15 cellular contexts compared by ENCODE assay signal in the genomic region with DNA sequence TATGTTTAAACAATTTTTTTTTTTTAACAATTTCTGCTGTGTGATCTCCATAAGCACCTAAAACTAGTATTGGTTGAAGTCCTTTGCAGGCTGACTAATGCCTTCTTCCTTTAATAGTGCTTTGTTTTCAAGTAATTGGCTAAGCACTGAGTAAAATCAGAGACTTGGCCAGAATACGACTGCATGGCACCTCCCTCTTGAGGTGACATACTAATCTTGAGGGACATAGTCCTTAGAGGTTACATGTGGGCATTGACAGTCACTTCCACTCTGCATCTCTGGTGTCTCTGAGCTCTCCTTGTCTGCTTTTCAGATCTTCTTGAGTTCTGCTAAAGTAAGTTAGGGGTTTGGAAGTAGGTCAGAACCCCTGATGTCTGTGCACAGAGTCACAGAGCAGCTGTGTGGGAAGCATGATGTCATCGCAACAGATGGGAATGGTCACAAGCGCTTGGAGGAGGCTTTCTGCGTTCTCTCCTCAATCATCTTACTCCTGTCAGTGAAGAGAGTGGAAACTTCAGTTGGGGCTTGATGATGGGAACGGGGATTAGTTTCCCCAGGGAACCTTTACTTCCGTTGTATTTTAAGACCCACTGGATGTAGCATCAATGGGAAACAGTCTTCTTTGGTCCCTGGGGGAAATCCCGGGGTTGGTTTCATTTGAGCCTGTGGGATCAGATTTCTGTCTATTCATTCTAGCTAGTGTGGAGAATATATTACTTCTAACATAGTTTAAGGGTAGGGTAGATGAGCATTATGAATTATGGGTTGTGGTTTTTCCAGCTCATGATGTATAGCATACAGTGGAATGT.
DNase-seq lines count a peak whose midpoint lies in the region; ATAC-seq, FAIRE-seq and TF ChIP-seq lines count a peak whose summit lies in the region.
"Had no signal": no experiment of that assay in that cellular context is flagged by ENCODE, and none has a peak within 500 bp of the region (broad histone marks: within the 10 kb centered on the region; RNA-seq: fewer than 3 reads in every experiment).

No MANE protein-coding gene starts in this region.

- TF ChIP-seq RAD21 in HepG2 (CRISPR knock-in tag; IDR thresholded peaks at IDR 0.05): no peak

- no peak for TF ChIP-seq EP300 in HepG2 (IDR thresholded peaks at IDR 0.05; ENCODE audit: low read depth in 2 of 2, low read length in 2 of 2)
- TF ChIP-seq EP300 in HepG2 (CRISPR knock-in tag; IDR thresholded peaks at IDR 0.05; ENCODE audit: borderline replicate concordance): no peak

- BruUV-seq in HepG2 (replicated peaks; lab: Mats Ljungman, UMichigan): no TSS peak

- H4K20me1 ChIP-seq in HepG2 (ENCODE audit: insufficient read depth, low read length) (no peaks in the 10 kb centered on the region), keratinocyte (ENCODE audit: control insufficient read depth, extremely low read depth, insufficient read depth, low read length) (no peaks in the 10 kb centered on the region)

- ATAC-seq in HepG2: no peak
- no peak for ATAC-seq in right lobe of liver
- no peak for ATAC-seq in GM18519 (IDR thresholded peaks at IDR 0.05; ENCODE audit: low FRiP score, unreplicated experiment)
- ATAC-seq: activated T-cell treated with anti-CD3 and anti-CD28 coated beads, Interleukin-2, amount 50 U/mL, for 4 hours had no signal

- no peaks in the 10 kb centered on the region for H3K27me3 ChIP-seq in HepG2 (ENCODE audit: control insufficient read depth in 1 of 2, insufficient read depth in 2 of 2, low read length in 2 of 2)
- H3K27me3 ChIP-seq in right lobe of liver: no peaks in the 10 kb centered on the region
- H3K27me3 ChIP-seq in keratinocyte (ENCODE audit: control insufficient read depth, extremely low read depth, insufficient read depth, low read length): no peaks in the 10 kb centered on the region
- H3K27me3 ChIP-seq in uterus: no peaks in the 10 kb centered on the region
- H3K27me3 ChIP-seq: transverse colon had no signal

- TF ChIP-seq CTCF in HepG2 (CRISPR knock-in tag; IDR thresholded peaks at IDR 0.05) (no peak), right lobe of liver (IDR thresholded peaks at IDR 0.05) (no peak), astrocyte of the spinal cord (IDR thresholded peaks at IDR 0.05; ENCODE audit: low read depth, low read length) (no peak), keratinocyte (optimal IDR thresholded peaks at IDR 0.05 in 1 of 3, IDR thresholded peaks at IDR 0.05 in 1 of 3, conservative IDR thresholded peaks at IDR 0.05 in 1 of 3; ENCODE audit: extremely low read depth in 1 of 3, insufficient read depth in 2 of 3, low read length in 3 of 3) (no peak), uterus (IDR thresholded peaks at IDR 0.05) (no peak)

- no peak for FAIRE-seq in HepG2 (lab: Jason Lieb, UNC)
- FAIRE-seq in keratinocyte (lab: Jason Lieb, UNC): peak; percentile 67
- FAIRE-seq: A204.1 had no signal

- no peak for TF ChIP-seq POLR2A in HepG2 (IDR thresholded peaks at IDR 0.05; ENCODE audit: insufficient read depth in 1 of 2, low read depth in 2 of 2, low read length in 2 of 2)
- no peak for TF ChIP-seq POLR2A in right lobe of liver (IDR thresholded peaks at IDR 0.05)
- no peak for TF ChIP-seq POLR2A in uterus (IDR thresholded peaks at IDR 0.05)

- H3K4me3 ChIP-seq in HepG2 (replicated peaks in 1 of 3; ENCODE audit: insufficient read depth in 1 of 3, low read depth in 2 of 3, low read length in 3 of 3) (no peak overlapping the region), right lobe of liver (no peak overlapping the region), astrocyte of the spinal cord (ENCODE audit: low read depth, low read length) (no peak overlapping the region), keratinocyte (ENCODE audit: control insufficient read depth in 2 of 3, extremely low read depth in 1 of 3, insufficient read depth in 2 of 3, low read depth in 1 of 3, low read length in 3 of 3) (no peak overlapping the region), uterus (no peak overlapping the region)
- H3K4me3 ChIP-seq: SK-N-MC, transverse colon had no signal

- H3K9ac ChIP-seq in HepG2 (ENCODE audit: insufficient read depth, low read depth, low read length): no peak overlapping the region
- H3K9ac ChIP-seq in keratinocyte (ENCODE audit: control insufficient read depth, extremely low read depth, insufficient read depth, low read length): no peak overlapping the region

- peaks cover 18% of the 10 kb centered on the region for H3K4me1 ChIP-seq in HepG2 (ENCODE audit: insufficient read depth, low read length)
- H3K4me1 ChIP-seq in right lobe of liver: peaks cover 0 to 16% (median 3%) of the 10 kb centered on the region in 4 donors
- H3K4me1 ChIP-seq in keratinocyte (ENCODE audit: control insufficient read depth, extremely low read depth, insufficient read depth, low read length): peaks cover 34% of the 10 kb centered on the region
- H3K4me1 ChIP-seq in uterus: no peaks in the 10 kb centered on the region

- no peak overlapping the region for H3K27ac ChIP-seq in HepG2 (ENCODE audit: extremely low read length, insufficient read depth, low read length)
- no peak overlapping the region for H3K27ac ChIP-seq in right lobe of liver
- H3K27ac ChIP-seq in keratinocyte (ENCODE audit: control insufficient read depth, insufficient read depth, low read length): peak overlapping the region; percentile 55
- peak overlapping the region; percentile 21 to 33 for H3K27ac ChIP-seq in uterus
- H3K27ac ChIP-seq: SK-N-MC had no signal

- H3K79me2 ChIP-seq in HepG2 (ENCODE audit: insufficient read depth, low read length): no peaks in the 10 kb centered on the region
- no peaks in the 10 kb centered on the region for H3K79me2 ChIP-seq in keratinocyte (ENCODE audit: control insufficient read depth, insufficient read depth, low read length)

- CTCF ChIA-PET in HepG2 (lab: Yijun Ruan, JAX; ENCODE audit: low intra/inter-chr PET ratio, low total read pairs): no interaction called here

- no peaks in the 10 kb centered on the region for H3K9me3 ChIP-seq in HepG2 (ENCODE audit: low read length)
- H3K9me3 ChIP-seq in right lobe of liver: no peaks in the 10 kb centered on the region
- H3K9me3 ChIP-seq in keratinocyte (ENCODE audit: control insufficient read depth, low read depth, low read length): no peaks in the 10 kb centered on the region
- no peaks in the 10 kb centered on the region for H3K9me3 ChIP-seq in uterus
- H3K9me3 ChIP-seq: transverse colon had no signal

- no peak overlapping the region for H2AFZ ChIP-seq in HepG2 (ENCODE audit: low read length)
- H2AFZ ChIP-seq in keratinocyte (ENCODE audit: control insufficient read depth, low read length): no peak overlapping the region

- dilution Hi-C loops in keratinocyte (cut with MboI; ENCODE audit: extremely low pct_ligation_motif_present, low sequenced_read_pairs): no loop called here

- peaks cover 0 to 64% of the 10 kb centered on the region in 2 experiments; a peak in 4 of 5 replicates for H3K36me3 ChIP-seq in HepG2 (replicated peaks in 1 of 2; ENCODE audit: control insufficient read depth in 1 of 2, insufficient read depth in 2 of 2, low read length in 2 of 2)
- peaks cover 0 to 11% (median 0%) of the 10 kb centered on the region in 4 donors for H3K36me3 ChIP-seq in right lobe of liver
- peaks cover 0 to 10% of the 10 kb centered on the region in 2 experiments for H3K36me3 ChIP-seq in keratinocyte (ENCODE audit: control insufficient read depth in 2 of 2, extremely low read depth in 1 of 2, insufficient read depth in 2 of 2, low read length in 2 of 2)
- no peaks in the 10 kb centered on the region for H3K36me3 ChIP-seq in uterus

- H3K9me1 ChIP-seq in keratinocyte (ENCODE audit: control insufficient read depth, extremely low read depth, insufficient read depth, low read length): no peaks in the 10 kb centered on the region

- DNase-seq in HepG2 (ENCODE audit: low spot score) (no peak), right lobe of liver (no peak), astrocyte of the spinal cord (ENCODE audit: low read depth, low spot score) (peak; percentile 52), keratinocyte (ENCODE audit: low read depth, low spot score) (no peak), uterus (peak; percentile 35 to 54), iPS-NIHi7 (ENCODE audit: extremely low spot score) (no peak), OCI-M1 (lab: John Stamatoyannopoulos, UW) (no peak)
- DNase-seq: activated CD4-positive, CD25-positive, alpha-beta regulatory T cell; activated T-cell treated with anti-CD3 and anti-CD28 coated beads, Interleukin-2, amount 50 U/mL, for 4 hours; effector memory CD4-positive, alpha-beta T cell; hypothalamus; transverse colon had no signal

- in situ Hi-C loops in HepG2 (cut with HindIII; ENCODE audit: extremely low pct_ligation_motif_present, low pct_unique_long_range_greater_than_20kb): no loop called here
- in situ Hi-C loops in astrocyte of the spinal cord (cut with HindIII; ENCODE audit: low sequenced_read_pairs): no loop called here

- H3K4me2 ChIP-seq in HepG2 (ENCODE audit: low read depth, low read length): no peak overlapping the region
- H3K4me2 ChIP-seq in keratinocyte (ENCODE audit: control insufficient read depth, extremely low read depth, insufficient read depth, low read depth, low read length): peak overlapping the region; percentile 27

- WGBS in HepG2 (ENCODE audit: low lambda C conversion rate): 97% methylated on average over 7 of the region's 7 CpGs
- 57% methylated on average over 3 of the region's 7 CpGs for WGBS in right lobe of liver (ENCODE audit: insufficient coverage, low coverage, low lambda C conversion rate, missing lambda C conversion rate)

- intact Hi-C loops in HepG2 (cut with micrococcal nuclease; ENCODE audit: unreplicated experiment): no loop called here
- intact Hi-C loops in right lobe of liver (cut with DNase I): no loop called here
- intact Hi-C loops in uterus (cut with DNase I; ENCODE audit: low total_unique reads): no loop called here

- POLR2A ChIA-PET in HepG2 (lab: Yijun Ruan, JAX): no interaction called here

TF ChIP-seq in HepG2, 621 proteins besides CTCF, POLR2A, EP300 and RAD21 (continues in another document):
- TF ChIP-seq FUBP1 (CRISPR knock-in tag; IDR thresholded peaks at IDR 0.05; ENCODE audit: borderline replicate concordance) (no peak), ATF7 (IDR thresholded peaks at IDR 0.05) (peak; percentile 71), ATF7 (CRISPR knock-in tag; IDR thresholded peaks at IDR 0.05) (no peak)

Comparison
In these comparisons a context has a peak if more than half of its experiments do, and no peak if none do; other contexts are left out.
1. DNase-seq: peak in astrocyte of the spinal cord (single experiment) and uterus (2 of 2); none in HepG2 (single experiment), right lobe of liver (0 of 3), keratinocyte (single experiment), iPS-NIHi7 (single experiment) and OCI-M1 (single experiment).
2. H3K27ac ChIP-seq: peak in keratinocyte (single experiment) and uterus (2 of 2); none in HepG2 (single experiment) and right lobe of liver (0 of 3).